ENCODE assay signal across 8 cellular contexts in the genomic region with DNA sequence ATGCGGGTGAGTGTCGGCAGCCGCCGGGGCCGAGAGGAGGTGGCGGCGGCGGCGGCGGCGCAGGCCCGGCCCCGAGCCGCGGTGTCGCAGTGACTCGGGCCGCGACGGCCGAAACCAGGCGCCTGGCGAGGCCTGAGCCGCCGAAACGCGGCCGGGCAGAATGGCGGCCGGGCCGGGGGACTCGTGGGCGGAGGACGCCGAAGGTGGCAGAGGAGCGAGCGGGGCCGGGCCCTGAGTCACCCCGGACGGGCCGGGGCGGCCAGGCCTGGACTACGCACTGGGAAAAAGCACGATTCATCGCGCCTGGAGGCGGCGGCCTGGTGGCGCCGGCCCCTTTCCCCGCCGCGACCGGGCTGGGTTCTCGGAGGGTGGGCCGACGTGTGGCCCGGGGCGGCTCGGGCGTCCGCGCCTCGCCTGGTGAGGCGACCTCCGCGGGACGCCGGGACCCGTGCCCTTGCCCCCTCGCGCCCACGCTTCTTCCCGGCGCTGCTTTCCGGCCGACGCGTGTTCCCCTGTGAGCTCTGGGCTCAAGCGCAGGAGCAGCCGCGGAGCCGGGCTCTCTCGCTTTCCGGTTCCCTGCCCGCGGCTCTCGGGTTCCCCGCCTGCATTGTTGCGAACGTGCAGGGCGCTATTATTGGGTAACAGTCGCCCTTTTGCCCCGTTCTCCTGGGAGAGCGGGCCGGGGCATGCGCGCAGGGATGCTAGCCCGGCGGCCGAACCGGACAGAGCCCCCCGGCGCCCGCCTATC. TPM values are rescaled to one million over a fixed set of nuclear protein-coding genes. Genes with fewer than 3 reads are reported as not detected.
A peak's percentile ranks its signal among the peaks of the same experiment; 100 is the strongest.
DNase-seq lines count a peak whose midpoint lies in the region; ATAC-seq and TF ChIP-seq lines count a peak whose summit lies in the region.

No MANE protein-coding gene starts in this region.

- H3K9me3 ChIP-seq in NT2/D1 (ENCODE audit: insufficient read depth, low read length) (no peaks in the 10 kb centered on the region), transverse colon (no peaks in the 10 kb centered on the region)

- no peak for TF ChIP-seq EP300 in transverse colon (IDR thresholded peaks at IDR 0.05; ENCODE audit: low read depth)

- peak overlapping the region; percentile 98 for H3K27ac Mint-ChIP-seq in activated T-helper 17 cell treated with anti-CD3 and anti-CD28 coated beads, Interleukin-2, amount 50 U/mL, for 72 hours

- CTCF ChIA-PET in AG04449 (lab: Yijun Ruan, JAX), result interaction anchor here (1.4 to 1.5 kb wide), 3 partner anchors 123 to 265 kb away, joined by 3 to 5 read pairs (median 4); no protein-coding TSS in a partner anchor

- WGBS in transverse colon (ENCODE audit: low coverage in 1 of 2), 2 donors, result 0% methylated on average over 83 of the region's 105 CpGs; no CpG with 5 or more reads in 1 of the 2 donors

- in situ Hi-C loops in transverse colon (cut with MboI; ENCODE audit: low pct_ligation_motif_present in 1 of 4, low pct_unique_long_range_greater_than_20kb in 1 of 4, low sequenced_read_pairs in 3 of 4), result no loop called here

- H3K4me3 Mint-ChIP-seq in activated T-helper 17 cell treated with anti-CD3 and anti-CD28 coated beads, Interleukin-2, amount 50 U/mL, for 72 hours, result peak overlapping the region; percentile 90

- H3K4me1 ChIP-seq in NT2/D1 (ENCODE audit: insufficient read depth, insufficient read length) (no peaks in the 10 kb centered on the region), transverse colon (peaks cover 19 to 50% (median 40%) of the 10 kb centered on the region in 4 donors)

- POLR2A ChIA-PET in AG04449 (lab: Yijun Ruan, JAX), result interaction anchor here (0.9 to 1.7 kb wide), 9 partner anchors 11 to 496 kb away, joined by 3 to 6 read pairs (median 3); a partner anchor contains a TSS

- ATAC-seq in GM18511 (IDR thresholded peaks at IDR 0.05; ENCODE audit: unreplicated experiment) (peak; percentile 40), HG02938 (IDR thresholded peaks at IDR 0.05; ENCODE audit: unreplicated experiment) (peak; percentile 37)
- peak; percentile 40 for ATAC-seq in activated T-helper 17 cell treated with anti-CD3 and anti-CD28 coated beads, Interleukin-2, amount 50 U/mL, for 72 hours (replicated peaks)

- peak overlapping the region; percentile 96 to 99 (median 98) for H3K27ac ChIP-seq in transverse colon

- intact Hi-C loops in transverse colon (cut with DNase I; ENCODE audit: low total_unique reads), result no loop called here

- peak overlapping the region; percentile 75 for H3K4me3 ChIP-seq in AG04449 (ENCODE audit: low read depth, low read length)
- H3K4me3 ChIP-seq in NT2/D1 (ENCODE audit: insufficient read length, low read depth), result peak overlapping the region; percentile 75
- peak overlapping the region; percentile 63 to 85 for H3K4me3 ChIP-seq in foreskin fibroblast (ENCODE audit: low read depth in 1 of 2, low read length in 2 of 2)
- H3K4me3 ChIP-seq in transverse colon, result peak overlapping the region; percentile 80 to 98 (median 96)

- no peaks in the 10 kb centered on the region for H3K9me3 Mint-ChIP-seq in activated T-helper 17 cell treated with anti-CD3 and anti-CD28 coated beads, Interleukin-2, amount 50 U/mL, for 72 hours

- DNase-seq in AG04449 (ENCODE audit: low read depth, low spot score) (no peak), NT2/D1 (ENCODE audit: low read depth, low spot score) (no peak), foreskin fibroblast (peak; percentile 48 to 76), nucleus accumbens (lab: John Stamatoyannopoulos, UW) (peak in 34 of 56 donors; percentile 15 to 78 (median 42)), transverse colon (peak; percentile 51)

- TF ChIP-seq CTCF in AG04449 (IDR thresholded peaks at IDR 0.05; ENCODE audit: insufficient read depth, low read length, missing control alignments), result no peak
- no peak for TF ChIP-seq CTCF in foreskin fibroblast (IDR thresholded peaks at IDR 0.05; ENCODE audit: low read depth, low read length)
- TF ChIP-seq CTCF in transverse colon (IDR thresholded peaks at IDR 0.05), result no peak

- H3K36me3 Mint-ChIP-seq in activated T-helper 17 cell treated with anti-CD3 and anti-CD28 coated beads, Interleukin-2, amount 50 U/mL, for 72 hours (ENCODE audit: low read depth), result peaks cover 39% of the 10 kb centered on the region

- H3K27me3 ChIP-seq in NT2/D1 (ENCODE audit: insufficient read depth, insufficient read length) (no peaks in the 10 kb centered on the region), transverse colon (no peaks in the 10 kb centered on the region)

- H3K36me3 ChIP-seq in NT2/D1 (ENCODE audit: insufficient read depth, insufficient read length, low read length) (peaks cover 5% of the 10 kb centered on the region), transverse colon (no peaks in the 10 kb centered on the region)

- H3K4me1 Mint-ChIP-seq in activated T-helper 17 cell treated with anti-CD3 and anti-CD28 coated beads, Interleukin-2, amount 50 U/mL, for 72 hours, result peaks cover 50% of the 10 kb centered on the region

- H3K27me3 Mint-ChIP-seq in activated T-helper 17 cell treated with anti-CD3 and anti-CD28 coated beads, Interleukin-2, amount 50 U/mL, for 72 hours, result no peaks in the 10 kb centered on the region

- peak overlapping the region; percentile 90 for H3K9ac ChIP-seq in NT2/D1 (ENCODE audit: insufficient read length, low read depth)

- peak; percentile 27 for TF ChIP-seq POLR2A in transverse colon (IDR thresholded peaks at IDR 0.05)

RNA-seq across cellular contexts. Expression of a gene that starts 0.5 kb away (rescaled TPM):
- 10 to 100 TPM; 61.4 to 61.7 TPM for total RNA-seq in activated T-helper 17 cell treated with anti-CD3 and anti-CD28 coated beads, Interleukin-2, amount 50 U/mL, for 72 hours
- total RNA-seq in transverse colon, result 10 to 100 TPM; 17.6 to 44.6 (median 28.8) TPM

Comparison
In these comparisons a context has a peak if more than half of its experiments do, and no peak if none do; other contexts are left out.
1. DNase-seq: peak in foreskin fibroblast (2 of 2), nucleus accumbens (34 of 56) and transverse colon (single experiment); none in AG04449 (single experiment) and NT2/D1 (single experiment).
2. Peak in every context shown above with its lines, with median percentiles within 50 percentile points of each other: H3K4me3 ChIP-seq and ATAC-seq.